ENCODE assay signal across 8 cellular contexts in the genomic region with DNA sequence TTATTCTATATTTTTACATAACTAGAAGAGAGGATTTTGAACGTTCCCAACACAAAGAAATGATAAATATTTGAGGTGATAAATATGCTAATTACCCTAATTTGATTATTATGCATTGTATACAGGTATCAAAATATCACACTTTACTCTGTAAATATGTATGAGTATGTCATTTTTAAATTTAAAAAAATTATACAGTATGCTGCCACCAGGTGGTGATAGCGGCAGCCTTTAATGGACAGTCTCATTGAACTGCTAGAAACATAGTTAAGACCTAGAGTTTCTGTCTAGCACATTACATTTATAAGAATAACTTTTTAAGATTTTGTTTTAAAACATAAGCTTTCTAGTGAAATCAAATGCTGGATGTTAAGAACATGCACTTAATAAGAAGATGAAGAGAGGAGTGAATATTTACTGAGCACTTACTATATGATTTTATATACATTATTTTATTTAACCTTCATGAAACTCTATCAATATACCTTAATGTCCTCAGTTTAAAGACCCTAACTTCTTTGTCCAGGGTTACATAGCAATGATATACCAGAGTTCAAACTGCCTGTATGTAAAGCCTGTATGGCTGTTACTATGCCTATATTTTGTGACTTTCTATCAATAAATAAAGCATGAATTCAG.
A peak's percentile ranks its signal among the peaks of the same experiment; 100 is the strongest.
DNase-seq lines count a peak whose midpoint lies in the region; ATAC-seq and TF ChIP-seq lines count a peak whose summit lies in the region.

No MANE protein-coding gene starts in this region.

- no peak overlapping the region for H3K9ac ChIP-seq in SK-N-MC (ENCODE audit: insufficient read length)

- H3K4me1 ChIP-seq in gastroesophageal sphincter (no peaks in the 10 kb centered on the region), upper lobe of left lung (no peaks in the 10 kb centered on the region)

- TF ChIP-seq POLR2A in gastroesophageal sphincter (IDR thresholded peaks at IDR 0.05): no peak
- no peak for TF ChIP-seq POLR2A in upper lobe of left lung (IDR thresholded peaks at IDR 0.05)

- WGBS in gastroesophageal sphincter (ENCODE audit: low coverage in 1 of 2), 2 donors: 16 to 20% methylated on average over 2 of the region's 2 CpGs
- 33 to 36% methylated on average over 2 of the region's 2 CpGs for WGBS in upper lobe of left lung, 2 donors

- TF ChIP-seq CTCF in gastroesophageal sphincter (IDR thresholded peaks at IDR 0.05) (peak; percentile 48 to 61 (median 58)), upper lobe of left lung (IDR thresholded peaks at IDR 0.05) (peak in 4 of 6 experiments; percentile 15 to 38 (median 28))

- H3K9me3 ChIP-seq in SK-N-MC (ENCODE audit: low read depth, low read length): no peaks in the 10 kb centered on the region; the same call in 1 of the 2 replicates
- no peaks in the 10 kb centered on the region for H3K9me3 ChIP-seq in gastroesophageal sphincter
- H3K9me3 ChIP-seq in upper lobe of left lung: no peaks in the 10 kb centered on the region

- ATAC-seq in GM18868 (IDR thresholded peaks at IDR 0.05; ENCODE audit: unreplicated experiment): peak; percentile 88
- ATAC-seq in HG03439 (IDR thresholded peaks at IDR 0.05; ENCODE audit: unreplicated experiment): peak; percentile 74
- no peak for ATAC-seq in gastroesophageal sphincter
- no peak for ATAC-seq in upper lobe of left lung (ENCODE audit: low FRiP score in 2 of 2)
- no peak for ATAC-seq in HG02759 (IDR thresholded peaks at IDR 0.05; ENCODE audit: unreplicated experiment)

- TF ChIP-seq EP300 in gastroesophageal sphincter (IDR thresholded peaks at IDR 0.05) (no peak), upper lobe of left lung (IDR thresholded peaks at IDR 0.05) (no peak)

- H3K4me3 ChIP-seq in SK-N-MC: no peak overlapping the region
- no peak overlapping the region for H3K4me3 ChIP-seq in gastroesophageal sphincter
- H3K4me3 ChIP-seq in upper lobe of left lung: no peak overlapping the region

- DNase-seq in DMS114 treated with DMSO at 0.1 percent for 48 hours (lab: John Stamatoyannopoulos, UW; ENCODE audit: unreplicated experiment) (peak; percentile 42), SK-N-MC (ENCODE audit: low read depth, low spot score) (no peak), upper lobe of left lung (no peak)
- DNase-seq in effector CD8-positive, alpha-beta T cell (lab: John Stamatoyannopoulos, UW): no peak

- H3K36me3 ChIP-seq in SK-N-MC (ENCODE audit: insufficient read depth, low read length) (no peaks in the 10 kb centered on the region), gastroesophageal sphincter (no peaks in the 10 kb centered on the region), upper lobe of left lung (no peaks in the 10 kb centered on the region)

- H3K27ac ChIP-seq in SK-N-MC (peak overlapping the region; percentile 43; the same call in 1 of the 2 replicates), gastroesophageal sphincter (no peak overlapping the region), upper lobe of left lung (no peak overlapping the region)

- H3K27me3 ChIP-seq in gastroesophageal sphincter (no peaks in the 10 kb centered on the region), upper lobe of left lung (no peaks in the 10 kb centered on the region)

Comparison
In these comparisons a context has a peak if more than half of its experiments do, and no peak if none do; other contexts are left out.
1. ATAC-seq: peak in GM18868 (single experiment) and HG03439 (single experiment); none in gastroesophageal sphincter (single experiment), upper lobe of left lung (0 of 2) and HG02759 (single experiment).